Comparison of ENCODE assay signal across 23 cellular contexts in the genomic region with DNA sequence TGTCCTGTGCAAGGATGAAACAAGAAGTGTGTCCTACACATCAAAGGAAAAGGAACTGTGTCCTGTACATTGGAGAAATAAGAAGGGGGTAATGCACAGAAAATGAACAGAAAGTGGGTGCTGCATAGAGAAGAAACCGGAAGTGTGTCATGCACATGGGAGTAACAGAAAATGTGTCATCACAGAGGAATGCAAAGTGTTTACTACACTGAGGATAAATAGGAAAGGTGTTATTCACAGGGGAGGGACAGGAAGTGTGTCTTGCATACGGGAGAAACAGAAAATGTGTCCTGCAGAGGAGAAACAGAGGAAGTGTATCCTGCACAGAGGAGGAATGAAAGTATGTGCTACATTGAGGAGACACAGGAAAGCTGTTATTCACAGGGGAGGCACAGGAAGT.
"Had no signal": no experiment of that assay in that cellular context is flagged by ENCODE, and none has a peak within 500 bp of the region (broad histone marks: within the 10 kb centered on the region; RNA-seq: fewer than 3 reads in every experiment).

No MANE protein-coding gene starts in this region.

- H3K4me3 Mint-ChIP-seq: activated naive CD4-positive, alpha-beta T cell treated with anti-CD3 and anti-CD28 coated beads for 36 hours; activated naive CD8-positive, alpha-beta T cell treated with anti-CD3 and anti-CD28 coated beads for 36 hours; activated T-cell treated with anti-CD3 and anti-CD28 coated beads, Interleukin-2, amount 50 U/mL, for 4 hours; T-helper 17 cell; WTC11 had no signal

- H3K27me3 Mint-ChIP-seq: activated naive CD8-positive, alpha-beta T cell treated with anti-CD3 and anti-CD28 coated beads for 36 hours; T-helper 17 cell had no signal

- H3K27me3 ChIP-seq: brain microvascular endothelial cell had no signal

- ATAC-seq: PC-3, T-helper 17 cell, WTC11 had no signal

- H3K27ac ChIP-seq: brain microvascular endothelial cell had no signal

- DNase-seq: activated CD4-positive, alpha-beta T cell treated with anti-CD3 and anti-CD28 coated beads for 48 hours; activated CD4-positive, alpha-beta T cell treated with anti-CD3 and anti-CD28 coated beads, Interleukin-2, amount 50 U/mL, for 4 hours; activated CD4-positive, CD25-positive, alpha-beta regulatory T cell treated with anti-CD3 and anti-CD28 coated beads, Interleukin-2, amount 50 U/mL, for 72 hours; activated CD8-positive, alpha-beta memory T cell treated with anti-CD3 and anti-CD28 coated beads for 24 hours; activated gamma-delta T cell; activated naive CD4-positive, alpha-beta T cell treated with anti-CD3 and anti-CD28 coated beads for 36 hours; activated naive CD8-positive, alpha-beta T cell treated with anti-CD3 and anti-CD28 coated beads for 36 hours; activated T-cell treated with anti-CD3 and anti-CD28 coated beads, Interleukin-2, amount 50 U/mL, for 4 hours; brain microvascular endothelial cell; cerebellar nuclear complex; Kasumi-1; NCI-H1048; NCI-H1930; NCI-H2171 treated with DMSO at 0.1 percent for 48 hours; NCI-H345; NCI-H510A; NCI-H526 treated with DMSO at 0.1 percent for 48 hours; NK-92 treated with Interleukin-12 subunit alpha and Interleukin-12 subunit beta, amount 100 ng/mL, for 24 hours; PC-3; SIG-M5; T-helper 17 cell; T-helper 9 cell had no signal

- H3K36me3 ChIP-seq: brain microvascular endothelial cell had no signal

- H3K4me1 Mint-ChIP-seq: T-helper 17 cell, WTC11 had no signal

- H3K27ac Mint-ChIP-seq: activated naive CD4-positive, alpha-beta T cell treated with anti-CD3 and anti-CD28 coated beads for 36 hours; activated naive CD8-positive, alpha-beta T cell treated with anti-CD3 and anti-CD28 coated beads for 36 hours; T-helper 17 cell; WTC11 had no signal
